Comparison of ENCODE assay signal across 22 cellular contexts in the genomic region with DNA sequence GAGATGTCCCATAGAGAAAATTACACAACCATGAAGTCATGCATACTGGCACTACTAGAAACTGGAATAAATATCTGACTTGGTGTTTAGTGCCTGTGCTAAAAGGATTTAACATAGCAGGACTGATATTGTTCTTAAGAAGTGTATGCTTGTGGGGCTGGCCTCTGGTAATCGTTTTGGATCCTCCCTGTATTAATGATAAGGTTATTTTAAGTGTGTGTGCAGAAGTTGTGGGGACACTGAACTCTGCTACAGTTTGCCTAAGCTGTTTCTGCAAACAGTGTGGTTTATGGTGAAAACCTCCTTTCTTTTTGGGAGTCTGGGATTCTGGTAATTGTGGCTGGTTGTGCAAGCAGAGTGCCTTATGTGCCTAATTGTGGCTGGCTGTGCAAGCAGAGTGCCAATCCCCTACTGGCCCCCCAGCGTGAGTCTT.
DNase-seq lines count a peak whose midpoint lies in the region; ATAC-seq and TF ChIP-seq lines count a peak whose summit lies in the region.
"Had no signal": no experiment of that assay in that cellular context is flagged by ENCODE, and none has a peak within 500 bp of the region (broad histone marks: within the 10 kb centered on the region; RNA-seq: fewer than 3 reads in every experiment).

No MANE protein-coding gene starts in this region.

- no peaks in the 10 kb centered on the region for H3K4me1 Mint-ChIP-seq in activated T-helper 17 cell treated with anti-CD3 and anti-CD28 coated beads, Interleukin-2, amount 50 U/mL, for 72 hours
- H3K4me1 Mint-ChIP-seq: activated CD4-positive, alpha-beta T cell treated with anti-CD3 and anti-CD28 coated beads, Interleukin-2, amount 10 ng/mL, durations not matched to agents 24 days and 14 days; T-cell had no signal

- ATAC-seq in Right ventricle myocardium inferior (peak; percentile 70), right cardiac atrium (peak; percentile 18 to 61), upper lobe of right lung (peak; percentile 62), esophagus mucosa (no peak), gastrocnemius medialis (no peak)
- ATAC-seq in activated T-helper 17 cell treated with anti-CD3 and anti-CD28 coated beads, Interleukin-2, amount 50 U/mL, for 72 hours (replicated peaks): no peak
- ATAC-seq: GM12878, T-cell had no signal

- TF ChIP-seq CTCF in right atrium auricular region (IDR thresholded peaks at IDR 0.05) (no peak), upper lobe of right lung (IDR thresholded peaks at IDR 0.05) (no peak), gastrocnemius medialis (IDR thresholded peaks at IDR 0.05 in 4 of 5, conservative IDR thresholded peaks at IDR 0.05 in 1 of 5) (no peak)

- no peak for TF ChIP-seq POLR2A in gastrocnemius medialis (IDR thresholded peaks at IDR 0.05)

- intact Hi-C loops in Right ventricle myocardium inferior (cut with DNase I) (no loop called here), right cardiac atrium (cut with DNase I) (no loop called here), upper lobe of right lung (cut with DNase I) (no loop called here), gastrocnemius medialis (cut with DNase I; ENCODE audit: low total_unique reads) (no loop called here)

- H3K4me3 ChIP-seq in right atrium auricular region (no peak overlapping the region), right cardiac atrium (ENCODE audit: low read length) (no peak overlapping the region), upper lobe of right lung (no peak overlapping the region), gastrocnemius medialis (no peak overlapping the region)
- H3K4me3 ChIP-seq: BLaER1, esophagus squamous epithelium, GM12878, lung, ovary had no signal

- H3K9me3 ChIP-seq in right atrium auricular region (no peaks in the 10 kb centered on the region), right cardiac atrium (ENCODE audit: control insufficient read depth, low read length) (no peaks in the 10 kb centered on the region), upper lobe of right lung (no peaks in the 10 kb centered on the region), gastrocnemius medialis (no peaks in the 10 kb centered on the region)
- H3K9me3 ChIP-seq: BLaER1, esophagus squamous epithelium, ovary had no signal

- peaks cover 45% of the 10 kb centered on the region for H3K36me3 Mint-ChIP-seq in activated T-helper 17 cell treated with anti-CD3 and anti-CD28 coated beads, Interleukin-2, amount 50 U/mL, for 72 hours (ENCODE audit: low read depth)

- H3K4me1 ChIP-seq in right atrium auricular region (peaks cover 0 to 5% of the 10 kb centered on the region in 2 donors), right cardiac atrium (ENCODE audit: control insufficient read depth, insufficient read depth, low read length) (no peaks in the 10 kb centered on the region), upper lobe of right lung (no peaks in the 10 kb centered on the region), gastrocnemius medialis (no peaks in the 10 kb centered on the region)
- H3K4me1 ChIP-seq: BLaER1, esophagus squamous epithelium had no signal

- H3K27me3 ChIP-seq in right atrium auricular region: no peaks in the 10 kb centered on the region
- H3K27me3 ChIP-seq in right cardiac atrium (ENCODE audit: control insufficient read depth, insufficient read depth): no peaks in the 10 kb centered on the region
- no peaks in the 10 kb centered on the region for H3K27me3 ChIP-seq in upper lobe of right lung
- H3K27me3 ChIP-seq in gastrocnemius medialis: no peaks in the 10 kb centered on the region
- H3K27me3 ChIP-seq: BLaER1, esophagus squamous epithelium, ovary had no signal

- in situ Hi-C loops in gastrocnemius medialis (cut with MboI; ENCODE audit: low sequenced_read_pairs in 4 of 4): no loop called here

- H3K4me3 Mint-ChIP-seq in activated T-helper 17 cell treated with anti-CD3 and anti-CD28 coated beads, Interleukin-2, amount 50 U/mL, for 72 hours: no peak overlapping the region
- H3K4me3 Mint-ChIP-seq: activated CD4-positive, alpha-beta T cell treated with anti-CD3 and anti-CD28 coated beads, Interleukin-2, amount 10 ng/mL, durations not matched to agents 24 days and 14 days; T-cell had no signal

- DNase-seq in Right ventricle myocardium inferior (ENCODE audit: missing footprints) (no peak), right atrium auricular region (ENCODE audit: low spot score) (no peak), right cardiac atrium (no peak), upper lobe of right lung (no peak), gastrocnemius medialis (no peak), hypothalamus (lab: John Stamatoyannopoulos, UW) (no peak)
- DNase-seq: activated CD4-positive, alpha-beta T cell treated with anti-CD3 and anti-CD28 coated beads, Interleukin-2, amount 10 ng/mL, durations not matched to agents 24 days and 14 days; activated gamma-delta T cell; amniotic stem cell; caudate nucleus; esophagus squamous epithelium; HCEC 1CT; NCI-H2081 treated with DMSO at 0.1 percent for 48 hours; NCI-H446 treated with DMSO at 0.1 percent for 48 hours; NK-92 treated with Interleukin-12 subunit alpha and Interleukin-12 subunit beta, amount 100 ng/mL, for 24 hours; ovary; T-cell had no signal

- H3K27ac ChIP-seq in right atrium auricular region (no peak overlapping the region), right cardiac atrium (ENCODE audit: low read length) (no peak overlapping the region), upper lobe of right lung (no peak overlapping the region), gastrocnemius medialis (no peak overlapping the region)
- H3K27ac ChIP-seq: BLaER1, esophagus squamous epithelium, ovary had no signal

- H3K27me3 Mint-ChIP-seq in activated T-helper 17 cell treated with anti-CD3 and anti-CD28 coated beads, Interleukin-2, amount 50 U/mL, for 72 hours: no peaks in the 10 kb centered on the region
- H3K27me3 Mint-ChIP-seq: activated CD4-positive, alpha-beta T cell treated with anti-CD3 and anti-CD28 coated beads, Interleukin-2, amount 10 ng/mL, durations not matched to agents 24 days and 14 days; T-cell had no signal

- H3K36me3 ChIP-seq in right atrium auricular region: peaks cover 14% of the 10 kb centered on the region
- peaks cover 30% of the 10 kb centered on the region for H3K36me3 ChIP-seq in upper lobe of right lung
- H3K36me3 ChIP-seq in gastrocnemius medialis: peaks cover 0 to 19% of the 10 kb centered on the region in 2 donors
- H3K36me3 ChIP-seq: ovary had no signal

- H3K27ac Mint-ChIP-seq in activated T-helper 17 cell treated with anti-CD3 and anti-CD28 coated beads, Interleukin-2, amount 50 U/mL, for 72 hours: peak overlapping the region; percentile 7
- H3K27ac Mint-ChIP-seq: activated CD4-positive, alpha-beta T cell treated with anti-CD3 and anti-CD28 coated beads, Interleukin-2, amount 10 ng/mL, durations not matched to agents 24 days and 14 days; T-cell had no signal

- H3K9me3 Mint-ChIP-seq in activated T-helper 17 cell treated with anti-CD3 and anti-CD28 coated beads, Interleukin-2, amount 50 U/mL, for 72 hours: no peaks in the 10 kb centered on the region
- H3K9me3 Mint-ChIP-seq: activated CD4-positive, alpha-beta T cell treated with anti-CD3 and anti-CD28 coated beads, Interleukin-2, amount 10 ng/mL, durations not matched to agents 24 days and 14 days; T-cell had no signal

- WGBS in right cardiac atrium: 45% methylated on average over 2 of the region's 2 CpGs

Comparison
In these comparisons a context has a peak if more than half of its experiments do, and no peak if none do; other contexts are left out.
1. ATAC-seq: peak in Right ventricle myocardium inferior (single experiment), right cardiac atrium (2 of 2) and upper lobe of right lung (single experiment); none in activated T-helper 17 cell treated with anti-CD3 and anti-CD28 coated beads, Interleukin-2, amount 50 U/mL, for 72 hours (single experiment), esophagus mucosa (single experiment) and gastrocnemius medialis (0 of 2).